ENCODE assay signal across 7 cellular contexts in genomic region chr14:30244348-30244747, GRCh38.
DNase-seq lines count a peak whose midpoint lies in the region; TF ChIP-seq lines count a peak whose summit lies in the region.
"Not testable (repeated sequence)": the region's sequence is repeated elsewhere in the genome, so short reads cannot be mapped to it uniquely, and the experiment has no call there.

No MANE protein-coding gene starts in this region.

- not testable (repeated sequence) for H3K9me3 ChIP-seq in neural cell (ENCODE audit: low read length)

- H3K9me2 ChIP-seq in neural cell (ENCODE audit: insufficient read depth, low read length) = not testable (repeated sequence)

- H3K27ac ChIP-seq in RWPE1 = peak overlapping the region; percentile 60
- not testable (repeated sequence) for H3K27ac ChIP-seq in brain microvascular endothelial cell
- H3K27ac ChIP-seq in neural cell (ENCODE audit: low read length) = peak overlapping the region; percentile 99

- not testable (repeated sequence) for H4K20me1 ChIP-seq in neural cell (ENCODE audit: insufficient read depth)

- TF ChIP-seq RAD21 in neural cell (conservative IDR thresholded peaks at IDR 0.05) = not testable (repeated sequence)

- not testable (repeated sequence) for H3K79me2 ChIP-seq in neural cell (replicated peaks; ENCODE audit: insufficient read depth, low read length)

- in situ Hi-C loops in brain microvascular endothelial cell (cut with HindIII; ENCODE audit: low pct_ligation_motif_present, low sequenced_read_pairs) = not testable (repeated sequence)

- H3K36me3 ChIP-seq in brain microvascular endothelial cell (replicated peaks); neural cell (ENCODE audit: insufficient read depth, low read length): not testable (repeated sequence)

- CTCF ChIA-PET in RWPE1 (lab: Yijun Ruan, JAX) = interaction anchor here (0.7 kb wide), 2 partner anchors 21 to 26 kb away, joined by 3 to 4 read pairs; no protein-coding TSS in a partner anchor

- POLR2A ChIA-PET in RWPE1 (lab: Yijun Ruan, JAX; ENCODE audit: low non-redundant PET) = not testable (repeated sequence)

- not testable (repeated sequence) for TF ChIP-seq EP300 in neural cell (conservative IDR thresholded peaks at IDR 0.05; ENCODE audit: poor library complexity, severe bottlenecking)

- TF ChIP-seq CTCF in AG10803 (conservative IDR thresholded peaks at IDR 0.05; ENCODE audit: low read length); HFFc6 (IDR thresholded peaks at IDR 0.05); RWPE1 (conservative IDR thresholded peaks at IDR 0.05; ENCODE audit: low read depth); brain microvascular endothelial cell (IDR thresholded peaks at IDR 0.05; ENCODE audit: low read depth, low read length, missing control alignments); choroid plexus epithelial cell (conservative IDR thresholded peaks at IDR 0.05; ENCODE audit: low read depth, low read length); fibroblast of mammary gland (conservative IDR thresholded peaks at IDR 0.05; ENCODE audit: control insufficient read depth, insufficient read depth, low read depth, low read length); neural cell (IDR thresholded peaks at IDR 0.05; ENCODE audit: poor library complexity, severe bottlenecking): not testable (repeated sequence)

- H3K4me1 Mint-ChIP-seq in HFFc6 (ENCODE audit: low read depth) = peaks cover 47% of the 10 kb centered on the region

- H2AFZ ChIP-seq in neural cell (ENCODE audit: low read depth, low read length) = not testable (repeated sequence)

- DNase-seq in AG10803 (ENCODE audit: low read depth) (peak; percentile 32), HFFc6 (peak; percentile 82), brain microvascular endothelial cell (peak; percentile 31), choroid plexus epithelial cell (ENCODE audit: low read depth) (peak; percentile 43), fibroblast of mammary gland (ENCODE audit: low read depth) (peak; percentile 64)
- not testable (repeated sequence) for DNase-seq in RWPE1 (ENCODE audit: low spot score)

- peak overlapping the region; percentile 93 for H3K27ac Mint-ChIP-seq in HFFc6

- H3K9me3 Mint-ChIP-seq in HFFc6 = not testable (repeated sequence)

- not testable (repeated sequence) for H3K4me3 ChIP-seq in AG10803 (ENCODE audit: low read length); brain microvascular endothelial cell (ENCODE audit: low read depth, low read length); choroid plexus epithelial cell (ENCODE audit: low read depth, low read length); fibroblast of mammary gland (ENCODE audit: control insufficient read depth, low read depth, low read length); neural cell (ENCODE audit: low read length)

- H3K27me3 Mint-ChIP-seq in HFFc6 (ENCODE audit: insufficient read depth) = not testable (repeated sequence)

- not testable (repeated sequence) for H3K27me3 ChIP-seq in brain microvascular endothelial cell (replicated peaks); neural cell (ENCODE audit: insufficient read depth, low read depth, low read length)

- H3K9ac ChIP-seq in neural cell (ENCODE audit: low read length) = peak overlapping the region; percentile 77

- peak overlapping the region; percentile 79 for H3K4me3 Mint-ChIP-seq in HFFc6

- peaks cover 21% of the 10 kb centered on the region for H3F3A ChIP-seq in neural cell (ENCODE audit: insufficient read depth, low read length, poor library complexity, severe bottlenecking)

- not testable (repeated sequence) for H3K36me3 Mint-ChIP-seq in HFFc6 (ENCODE audit: low read depth)

- H3K4me2 ChIP-seq in neural cell (ENCODE audit: low read length) = peak overlapping the region; percentile 62
